Comparison of ENCODE assay signal across 21 cellular contexts in genomic region chr3:126987129-126987528, GRCh38. TPM values are rescaled to one million over a fixed set of nuclear protein-coding genes. Genes with fewer than 3 reads are reported as not detected.
DNase-seq lines count a peak whose midpoint lies in the region; ATAC-seq, FAIRE-seq and TF ChIP-seq lines count a peak whose summit lies in the region.
"Had no signal": no experiment of that assay in that cellular context is flagged by ENCODE, and none has a peak within 500 bp of the region (broad histone marks: within the 10 kb centered on the region; RNA-seq: fewer than 3 reads in every experiment).

No MANE protein-coding gene starts in this region.

- peaks cover 11% of the 10 kb centered on the region for H3K36me3 Mint-ChIP-seq in CD8-positive, alpha-beta T cell
- no peaks in the 10 kb centered on the region for H3K36me3 Mint-ChIP-seq in HFFc6 (ENCODE audit: low read depth)
- peaks cover 17% of the 10 kb centered on the region for H3K36me3 Mint-ChIP-seq in effector memory CD8-positive, alpha-beta T cell (ENCODE audit: insufficient read depth)

- H3K27ac Mint-ChIP-seq in CD8-positive, alpha-beta T cell, result peak overlapping the region; percentile 52
- peak overlapping the region; percentile 18; the same call in 1 of the 2 replicates for H3K27ac Mint-ChIP-seq in HFFc6
- H3K27ac Mint-ChIP-seq in effector memory CD8-positive, alpha-beta T cell, result peak overlapping the region; percentile 1 to 65
- H3K27ac Mint-ChIP-seq: B cell had no signal

- H3K27me3 Mint-ChIP-seq in CD8-positive, alpha-beta T cell (ENCODE audit: low read depth), result no peaks in the 10 kb centered on the region
- H3K27me3 Mint-ChIP-seq in HFFc6 (ENCODE audit: insufficient read depth), result no peaks in the 10 kb centered on the region
- H3K27me3 Mint-ChIP-seq in effector memory CD8-positive, alpha-beta T cell, result no peaks in the 10 kb centered on the region
- H3K27me3 Mint-ChIP-seq: B cell had no signal

- no peak overlapping the region for H2AFZ ChIP-seq in parathyroid adenoma
- H2AFZ ChIP-seq in HepG2 (ENCODE audit: low read length), result no peak overlapping the region

- H4K20me1 ChIP-seq in HepG2 (ENCODE audit: insufficient read depth, low read length), result peaks cover 21% of the 10 kb centered on the region; the same call in 1 of the 2 replicates

- in situ Hi-C loops in HepG2 (cut with HindIII; ENCODE audit: extremely low pct_ligation_motif_present, low pct_unique_long_range_greater_than_20kb), result no loop called here

- no peak for TF ChIP-seq RAD21 in HepG2 (CRISPR knock-in tag; IDR thresholded peaks at IDR 0.05)

- CTCF ChIA-PET in CD8-positive, alpha-beta T cell (lab: Charles Lee), result no interaction called here
- CTCF ChIA-PET in HepG2 (lab: Yijun Ruan, JAX; ENCODE audit: low intra/inter-chr PET ratio, low total read pairs), result no interaction called here

- intact Hi-C loops in CD8-positive, alpha-beta T cell (cut with DNase I, micrococcal nuclease), result loop anchor here (10.0 kb wide), 5 partner anchors 72 to 1138 kb away; partner anchors contain the start of genes MCM2 (in 1 of the 2), RUVBL1 (in 1 of the 2), SEC61A1 (in 1 of the 2) and TPRA1 (in 1 of the 2)
- intact Hi-C loops in adrenal gland (cut with DNase I) (loop anchor here (10.0 kb wide), 2 partner anchors 188 to 468 kb away; no protein-coding TSS in a partner anchor), HepG2 (cut with micrococcal nuclease; ENCODE audit: unreplicated experiment) (loop anchor here (10.0 kb wide), 2 partner anchors 312 to 558 kb away; no protein-coding TSS in a partner anchor)

- H3K9ac ChIP-seq in parathyroid adenoma, result peak overlapping the region; percentile 21
- no peak overlapping the region for H3K9ac ChIP-seq in HepG2 (ENCODE audit: insufficient read depth, low read depth, low read length)

- POLR2A ChIA-PET in CD8-positive, alpha-beta T cell (lab: Charles Lee), result no interaction called here
- POLR2A ChIA-PET in HepG2 (lab: Yijun Ruan, JAX), result no interaction called here

- no peaks in the 10 kb centered on the region for H3K9me3 ChIP-seq in CD8-positive, alpha-beta T cell (ENCODE audit: low read length)
- no peaks in the 10 kb centered on the region for H3K9me3 ChIP-seq in parathyroid adenoma (ENCODE audit: control insufficient read depth, low read length)
- H3K9me3 ChIP-seq in adrenal gland (replicated peaks in 1 of 3), result no peaks in the 10 kb centered on the region
- no peaks in the 10 kb centered on the region for H3K9me3 ChIP-seq in HepG2 (ENCODE audit: low read length)
- H3K9me3 ChIP-seq: A549, HAP-1, MG63, Peyer's patch, SJSA1 had no signal

- peaks cover 3% of the 10 kb centered on the region for H3K4me1 Mint-ChIP-seq in CD8-positive, alpha-beta T cell (ENCODE audit: low read depth)
- H3K4me1 Mint-ChIP-seq in HFFc6 (ENCODE audit: low read depth), result peaks cover 18% of the 10 kb centered on the region
- peaks cover 17 to 19% of the 10 kb centered on the region in 2 donors for H3K4me1 Mint-ChIP-seq in effector memory CD8-positive, alpha-beta T cell (ENCODE audit: low read depth in 2 of 2)

- ATAC-seq in CD8-positive, alpha-beta T cell, result no peak
- no peak for ATAC-seq in effector memory CD8-positive, alpha-beta T cell (replicated peaks)
- no peak for ATAC-seq in HepG2
- ATAC-seq: A549 had no signal

- FAIRE-seq in HepG2 (lab: Jason Lieb, UNC), result no peak
- FAIRE-seq: A549, GM12891 had no signal

- H3K27ac ChIP-seq in CD8-positive, alpha-beta T cell (ENCODE audit: low read depth, low read length), result no peak overlapping the region
- peak overlapping the region; percentile 97 for H3K27ac ChIP-seq in parathyroid adenoma
- H3K27ac ChIP-seq in adrenal gland, result no peak overlapping the region
- no peak overlapping the region for H3K27ac ChIP-seq in HepG2 (ENCODE audit: extremely low read length, insufficient read depth, low read length)
- H3K27ac ChIP-seq: A549, Peyer's patch, SJSA1 had no signal

- no peaks in the 10 kb centered on the region for H3K27me3 ChIP-seq in CD8-positive, alpha-beta T cell (ENCODE audit: insufficient read depth, low read length)
- H3K27me3 ChIP-seq in parathyroid adenoma (ENCODE audit: control insufficient read depth, insufficient read depth, low read length), result no peaks in the 10 kb centered on the region
- H3K27me3 ChIP-seq in adrenal gland, result no peaks in the 10 kb centered on the region
- peaks cover 0 to under 1% of the 10 kb centered on the region in 2 experiments; a peak in 1 of 5 replicates for H3K27me3 ChIP-seq in HepG2 (ENCODE audit: control insufficient read depth in 1 of 2, insufficient read depth in 2 of 2, low read length in 2 of 2)
- H3K27me3 ChIP-seq: MG63, Peyer's patch, SJSA1 had no signal

- peak in 1 of 7 experiments; percentile 11 for DNase-seq in CD8-positive, alpha-beta T cell
- DNase-seq in HFFc6 (no peak), NCI-H146 treated with DMSO at 0.1 percent for 48 hours (lab: John Stamatoyannopoulos, UW; ENCODE audit: unreplicated experiment) (no peak), adrenal gland (no peak), HepG2 (ENCODE audit: low spot score) (no peak)
- DNase-seq in effector memory CD8-positive, alpha-beta T cell, result no peak
- DNase-seq: DMS79 treated with DMSO at 0.1 percent for 48 hours, Karpas-422, MG63, NCI-H1417, NCI-H187, NCI-H446, NCI-H526, Peyer's patch had no signal

- no peak overlapping the region for H3K4me3 ChIP-seq in CD8-positive, alpha-beta T cell (ENCODE audit: low read depth, low read length)
- H3K4me3 ChIP-seq in parathyroid adenoma (ENCODE audit: low read depth, low read length), result no peak overlapping the region
- no peak overlapping the region for H3K4me3 ChIP-seq in adrenal gland
- no peak overlapping the region for H3K4me3 ChIP-seq in HepG2 (replicated peaks in 1 of 3; ENCODE audit: insufficient read depth in 1 of 3, low read depth in 2 of 3, low read length in 3 of 3)
- H3K4me3 ChIP-seq: A549, HAP-1, MG63, Peyer's patch, SJSA1 had no signal

- no peak overlapping the region for H3K4me3 Mint-ChIP-seq in CD8-positive, alpha-beta T cell
- H3K4me3 Mint-ChIP-seq in HFFc6, result no peak overlapping the region
- H3K4me3 Mint-ChIP-seq in effector memory CD8-positive, alpha-beta T cell, result no peak overlapping the region
- H3K4me3 Mint-ChIP-seq: B cell, CD14-positive monocyte had no signal

- WGBS in adrenal gland, 4 donors, result 47 to 76% (median 59%) methylated on average over 4 of the region's 4 CpGs
- WGBS in HepG2 (ENCODE audit: low lambda C conversion rate), result 100% methylated on average over 2 of the region's 4 CpGs

- no peaks in the 10 kb centered on the region for H3K36me3 ChIP-seq in CD8-positive, alpha-beta T cell (ENCODE audit: insufficient read depth, low read length)
- no peaks in the 10 kb centered on the region for H3K36me3 ChIP-seq in parathyroid adenoma (ENCODE audit: control insufficient read depth, insufficient read depth, low read length)
- peaks cover 0 to 12% of the 10 kb centered on the region in 2 donors for H3K36me3 ChIP-seq in adrenal gland (replicated peaks in 1 of 2)
- H3K36me3 ChIP-seq in HepG2 (replicated peaks in 1 of 2; ENCODE audit: control insufficient read depth in 1 of 2, insufficient read depth in 2 of 2, low read length in 2 of 2), result peaks cover 14 to 21% of the 10 kb centered on the region in 2 experiments; a peak in 3 of 5 replicates

- H3K4me1 ChIP-seq in CD8-positive, alpha-beta T cell (ENCODE audit: insufficient read depth, low read length), result peaks cover 11% of the 10 kb centered on the region
- peaks cover 58% of the 10 kb centered on the region for H3K4me1 ChIP-seq in parathyroid adenoma
- H3K4me1 ChIP-seq in adrenal gland (replicated peaks in 1 of 2), result peaks cover 11 to 35% of the 10 kb centered on the region in 2 donors
- H3K4me1 ChIP-seq in HepG2 (ENCODE audit: insufficient read depth, low read length), result peaks cover 17% of the 10 kb centered on the region

- TF ChIP-seq CTCF in CD8-positive, alpha-beta T cell (IDR thresholded peaks at IDR 0.05), result no peak
- TF ChIP-seq CTCF in HFFc6 (IDR thresholded peaks at IDR 0.05), result no peak
- no peak for TF ChIP-seq CTCF in parathyroid adenoma (IDR thresholded peaks at IDR 0.05)
- TF ChIP-seq CTCF in adrenal gland (IDR thresholded peaks at IDR 0.05), result no peak
- TF ChIP-seq CTCF in HepG2 (CRISPR knock-in tag; IDR thresholded peaks at IDR 0.05), result no peak

- no peak overlapping the region for H3K4me2 ChIP-seq in parathyroid adenoma (ENCODE audit: low read length)
- H3K4me2 ChIP-seq in HepG2 (ENCODE audit: low read depth, low read length), result no peak overlapping the region
- H3K4me2 ChIP-seq: A549 had no signal

- TF ChIP-seq POLR2A in adrenal gland (IDR thresholded peaks at IDR 0.05) (no peak), HepG2 (IDR thresholded peaks at IDR 0.05; ENCODE audit: insufficient read depth in 1 of 2, low read depth in 2 of 2, low read length in 2 of 2) (no peak)

- peaks cover 40% of the 10 kb centered on the region for H3K79me2 ChIP-seq in parathyroid adenoma
- H3K79me2 ChIP-seq in HepG2 (ENCODE audit: insufficient read depth, low read length), result peaks cover 15% of the 10 kb centered on the region

- no TSS peak for BruUV-seq in HepG2 (replicated peaks; lab: Mats Ljungman, UMichigan)

- H3K9me3 Mint-ChIP-seq in CD8-positive, alpha-beta T cell, result no peaks in the 10 kb centered on the region
- no peaks in the 10 kb centered on the region for H3K9me3 Mint-ChIP-seq in HFFc6
- no peaks in the 10 kb centered on the region for H3K9me3 Mint-ChIP-seq in effector memory CD8-positive, alpha-beta T cell

- TF ChIP-seq EP300 in HepG2 (IDR thresholded peaks at IDR 0.05; ENCODE audit: low read depth in 2 of 2, low read length in 2 of 2) (no peak), HepG2 (CRISPR knock-in tag; IDR thresholded peaks at IDR 0.05; ENCODE audit: borderline replicate concordance) (no peak)

RNA-seq across cellular contexts. Expression of gene PLXNA1, which starts 4.2 kb away (rescaled TPM):
- total RNA-seq in CD8-positive, alpha-beta T cell, result 1 to 10 TPM; 7.3 to 8.4 TPM
- 10 to 100 TPM; 40.8 to 56.1 (median 45.4) TPM for total RNA-seq in HFFc6 (2021; fragmentation: NEBNext Ultra II Directional; extraction: Animal tissue kit (Norgen Biotek cat#: 25700))
- total RNA-seq in adrenal gland (10 to 100 TPM; 17.9 to 28.4 (median 21.7) TPM), HepG2 (2016; rRNA removed; fragmentation: Illumina TruSeq; extraction: Trizol) (8.5 and 16.6 TPM in 2 replicates)
- polyA plus RNA-seq in adrenal gland (10 to 100 TPM; 10.3 to 29.9 (median 15.1) TPM), HepG2 (2011; rRNA removed) (18.2 and 29.9 TPM in 2 replicates)
- 1.1 TPM in 2 replicates for total RNA-seq in HepG2 (2016; cell fraction: cytosol; rRNA removed; fragmentation: Illumina TruSeq; extraction: Trizol; ENCODE audit: low read depth)
- 7.0 and 17.7 TPM in 2 replicates for total RNA-seq in HepG2 (2016; cell fraction: insoluble cytoplasmic fraction; rRNA removed; fragmentation: Illumina TruSeq; extraction: Trizol)
- total RNA-seq in HepG2 (2016; cell fraction: membrane; rRNA removed; fragmentation: Illumina TruSeq; extraction: Trizol), result 4.5 and 5.2 TPM in 2 replicates
- total RNA-seq in HepG2 (2016; cell fraction: nucleus; rRNA removed; fragmentation: Illumina TruSeq; extraction: Trizol), result 21.4 and 25.4 TPM in 2 replicates
- polyA plus RNA-seq in HepG2 (2011; cell fraction: cytosol; rRNA removed), result 11.5 and 17.1 TPM in 2 replicates
- polyA plus RNA-seq in HepG2 (2011; cell fraction: nucleus; rRNA removed), result 87.4 and 104 TPM in 2 replicates
- polyA plus RNA-seq in HepG2 (2012), result 12.1 and 17.5 TPM in 2 replicates
- polyA plus RNA-seq in HepG2 (2016; cell fraction: cytosol; fragmentation: Illumina TruSeq; extraction: Trizol; ENCODE audit: low read depth), result 0.60 and 0.61 TPM in 2 replicates
- 4.2 and 7.1 TPM in 2 replicates for polyA plus RNA-seq in HepG2 (2016; cell fraction: insoluble cytoplasmic fraction; fragmentation: Illumina TruSeq; extraction: Trizol; ENCODE audit: low read depth)
- 1.3 and 3.0 TPM in 2 replicates for polyA plus RNA-seq in HepG2 (2016; cell fraction: membrane; fragmentation: Illumina TruSeq; extraction: Trizol; ENCODE audit: low read depth)
- polyA plus RNA-seq in HepG2 (2016; cell fraction: nucleus; fragmentation: Illumina TruSeq; extraction: Trizol; ENCODE audit: insufficient read depth, low read depth), result 40.0 and 50.7 TPM in 2 replicates
- polyA minus RNA-seq in HepG2 (2011; rRNA and poly(A)+ RNA removed; ENCODE audit: low replicate concordance), result 45.3 and 67.9 TPM in 2 replicates
- 16.4 and 17.6 TPM in 2 replicates for polyA minus RNA-seq in HepG2 (2011; cell fraction: cytosol; rRNA and poly(A)+ RNA removed)
- 24.8 and 26.2 TPM in 2 replicates for polyA minus RNA-seq in HepG2 (2011; cell fraction: nucleus; rRNA and poly(A)+ RNA removed)
- polyA plus RNA-seq: CD14-positive monocyte had no signal
